13 cellular contexts compared by ENCODE assay signal in genomic region chr19:17236831-17237543, GRCh38. TPM values are rescaled to one million over a fixed set of nuclear protein-coding genes. Genes with fewer than 3 reads are reported as not detected.
DNase-seq lines count a peak whose midpoint lies in the region; ATAC-seq and TF ChIP-seq lines count a peak whose summit lies in the region.
"Had no signal": no experiment of that assay in that cellular context is flagged by ENCODE, and none has a peak within 500 bp of the region (broad histone marks: within the 10 kb centered on the region; RNA-seq: fewer than 3 reads in every experiment).

No MANE protein-coding gene starts in this region.

- 86 to 91% (median 88%) methylated on average over 18 of the region's 18 CpGs for WGBS in heart left ventricle, 4 donors
- WGBS in upper lobe of left lung, 2 donors, result 79 to 88% methylated on average over 18 of the region's 18 CpGs

- H3K4me1 ChIP-seq in heart left ventricle (peaks cover 4 to 37% (median 26%) of the 10 kb centered on the region in 12 donors), lower lobe of right lung (peaks cover 47% of the 10 kb centered on the region), upper lobe of left lung (peaks cover 27 to 61% (median 39%) of the 10 kb centered on the region in 4 donors)

- TF ChIP-seq EP300 in upper lobe of left lung (IDR thresholded peaks at IDR 0.05), result no peak

- CTCF ChIA-PET in RWPE1 (lab: Yijun Ruan, JAX), result interaction anchor here (0.6 to 0.9 kb wide), 2 partner anchors 46 to 151 kb away, joined by 4 read pairs; no protein-coding TSS in a partner anchor

- intact Hi-C loops in heart left ventricle (cut with DNase I), result loop anchor here in 3 of 10 donors (5.0 to 10.0 kb wide), 3 partner anchors 160 to 170 kb away; partner anchors contain the start of genes HAUS8 (in 2 of the 3) and MYO9B (in 2 of the 3)
- intact Hi-C loops in cardiac septum (cut with DNase I), result no loop called here
- intact Hi-C loops in lower lobe of right lung (cut with DNase I), result no loop called here

- H3K27ac ChIP-seq in heart left ventricle (peak overlapping the region in 8 of 12 donors; percentile 52 to 86 (median 72)), RWPE1 (peak overlapping the region; percentile 94), lower lobe of right lung (peak overlapping the region; percentile 62), upper lobe of left lung (peak overlapping the region in 3 of 4 donors; percentile 45 to 83 (median 83))

- no peaks in the 10 kb centered on the region for H3K27me3 ChIP-seq in heart left ventricle
- no peaks in the 10 kb centered on the region for H3K27me3 ChIP-seq in lower lobe of right lung (ENCODE audit: low read depth)
- H3K27me3 ChIP-seq in upper lobe of left lung, result no peaks in the 10 kb centered on the region

- H3K9me3 ChIP-seq in heart left ventricle (no peaks in the 10 kb centered on the region), lower lobe of right lung (no peaks in the 10 kb centered on the region), upper lobe of left lung (no peaks in the 10 kb centered on the region)

- TF ChIP-seq CTCF in heart left ventricle (IDR thresholded peaks at IDR 0.05), result no peak
- TF ChIP-seq CTCF in RWPE1 (conservative IDR thresholded peaks at IDR 0.05; ENCODE audit: low read depth), result no peak
- no peak for TF ChIP-seq CTCF in lower lobe of right lung (IDR thresholded peaks at IDR 0.05)
- TF ChIP-seq CTCF in upper lobe of left lung (IDR thresholded peaks at IDR 0.05), result no peak

- H3K36me3 ChIP-seq in heart left ventricle (peaks cover 0 to 46% (median 20%) of the 10 kb centered on the region in 9 donors), lower lobe of right lung (peaks cover 49% of the 10 kb centered on the region), upper lobe of left lung (peaks cover 0 to 35% (median 21%) of the 10 kb centered on the region in 4 donors)

- no peak for ATAC-seq in heart left ventricle
- no peak for ATAC-seq in lower lobe of right lung
- no peak for ATAC-seq in upper lobe of left lung (ENCODE audit: low FRiP score in 2 of 2)
- no peak for ATAC-seq in HG03354 (IDR thresholded peaks at IDR 0.05; ENCODE audit: poor library complexity, severe bottlenecking, unreplicated experiment)
- ATAC-seq: GM12878 had no signal

- POLR2A ChIA-PET in RWPE1 (lab: Yijun Ruan, JAX; ENCODE audit: low non-redundant PET), result no interaction called here

- TF ChIP-seq POLR2A in heart left ventricle (IDR thresholded peaks at IDR 0.05) (no peak), upper lobe of left lung (IDR thresholded peaks at IDR 0.05) (no peak)

- no peak overlapping the region for H3K4me3 ChIP-seq in heart left ventricle
- no peak overlapping the region for H3K4me3 ChIP-seq in lower lobe of right lung
- H3K4me3 ChIP-seq in upper lobe of left lung, result no peak overlapping the region
- H3K4me3 ChIP-seq: GM12878 had no signal

- DNase-seq in heart left ventricle, result no peak
- no peak for DNase-seq in cardiac septum (ENCODE audit: low spot score)
- no peak for DNase-seq in RWPE1 (ENCODE audit: low spot score)
- no peak for DNase-seq in lower lobe of right lung
- no peak for DNase-seq in upper lobe of left lung
- DNase-seq in RKO (ENCODE audit: low spot score), result no peak
- DNase-seq in SKM-1 treated with dmso at 0.1 percent for 144 hours (lab: John Stamatoyannopoulos, UW; ENCODE audit: unreplicated experiment), result no peak
- DNase-seq: activated naive CD4-positive, alpha-beta T cell treated with Interleukin-2 at 50 U/mL for 16 hours; effector CD8-positive, alpha-beta T cell; hippocampal formation; NCI-H1092 had no signal

RNA-seq across cellular contexts. Expression of gene NR2F6, which starts 8.7 kb away (rescaled TPM):
- total RNA-seq in heart left ventricle (100 to 1,000 TPM in 2 of 9 donors, 10 to 100 TPM in 7; 34.7 to 117 (median 47.0) TPM), cardiac septum (50.5 TPM), lower lobe of right lung (38.7 TPM), upper lobe of left lung (10 to 100 TPM; 55.5 to 86.8 (median 63.1) TPM)
- polyA plus RNA-seq in heart left ventricle, result 10 to 100 TPM; 30.8 to 38.3 TPM

RNA-seq across cellular contexts. Expression of gene OCEL1, which starts 11.0 kb away (rescaled TPM):
- total RNA-seq in heart left ventricle, result 10 to 100 TPM in 6 of 9 donors, 1 to 10 TPM in 3; 8.7 to 27.2 (median 16.8) TPM
- 10 to 100 TPM; 15.6 to 35.2 TPM for polyA plus RNA-seq in heart left ventricle
- 18.8 TPM for total RNA-seq in cardiac septum
- 37.2 TPM for total RNA-seq in lower lobe of right lung
- 10 to 100 TPM; 12.3 to 37.7 (median 25.8) TPM for total RNA-seq in upper lobe of left lung

RNA-seq across cellular contexts. Expression of gene USE1, which starts 21.8 kb away (rescaled TPM):
- total RNA-seq in heart left ventricle (10 to 100 TPM; 22.5 to 34.4 (median 25.8) TPM), cardiac septum (29.1 TPM), lower lobe of right lung (32.0 TPM), upper lobe of left lung (10 to 100 TPM; 21.6 to 49.3 (median 23.9) TPM)
- 10 to 100 TPM; 60.6 to 69.6 TPM for polyA plus RNA-seq in heart left ventricle

RNA-seq across cellular contexts. Expression of gene USHBP1, which starts 27.6 kb away (rescaled TPM):
- total RNA-seq in heart left ventricle (10 to 100 TPM in 1 of 9 donors, 1 to 10 TPM in 8; 3.7 to 14.6 (median 7.3) TPM), cardiac septum (4.7 TPM), lower lobe of right lung (8.2 TPM), upper lobe of left lung (10 to 100 TPM in 4 of 6 donors, 1 to 10 TPM in 2; 9.1 to 21.4 (median 10.7) TPM)
- polyA plus RNA-seq in heart left ventricle, result 10 to 100 TPM; 11.1 to 12.4 TPM

RNA-seq across cellular contexts. Expression of gene BABAM1, which starts 30.3 kb away (rescaled TPM):
- total RNA-seq in heart left ventricle (10 to 100 TPM; 60.9 to 92.4 (median 75.9) TPM), cardiac septum (70.5 TPM), lower lobe of right lung (58.4 TPM), upper lobe of left lung (10 to 100 TPM; 45.1 to 95.3 (median 82.3) TPM)
- 10 to 100 TPM; 67.2 to 73.5 TPM for polyA plus RNA-seq in heart left ventricle
